ENCODE assay signal across 8 cellular contexts in the genomic region with DNA sequence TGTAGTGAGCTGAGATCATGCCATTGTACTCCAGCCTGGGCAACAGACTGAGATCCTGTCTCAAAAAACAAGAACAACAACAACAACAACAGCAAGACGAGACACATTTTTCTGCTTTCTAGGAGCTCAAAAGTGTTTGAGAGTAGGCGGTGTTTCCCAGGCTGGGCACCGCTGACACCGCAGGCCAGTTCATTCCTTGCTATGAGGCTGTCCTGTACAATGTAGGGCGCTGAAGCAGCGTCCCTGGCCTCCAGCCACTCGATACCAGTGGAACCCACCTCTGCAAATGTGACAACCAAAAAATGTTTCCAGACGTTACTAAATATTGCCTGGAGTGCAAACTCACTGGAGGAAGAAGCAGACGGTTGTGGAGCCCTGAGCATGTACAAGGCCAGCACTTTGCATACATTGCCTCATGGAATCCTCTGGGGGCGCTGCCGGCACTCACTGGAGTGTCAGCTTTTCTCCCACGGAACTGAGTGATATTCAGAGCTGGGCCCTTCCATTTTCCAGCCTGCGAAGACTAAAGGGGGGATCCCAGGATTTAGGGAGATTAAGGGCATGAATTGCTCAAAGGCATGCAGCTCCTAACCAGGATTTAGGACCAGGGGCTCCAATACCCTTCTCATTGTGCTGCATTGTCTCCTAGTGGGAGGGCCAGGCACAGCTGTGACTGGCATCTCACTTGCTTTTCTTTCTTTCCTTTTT. TPM values are rescaled to one million over a fixed set of nuclear protein-coding genes. Genes with fewer than 3 reads are reported as not detected.
DNase-seq lines count a peak whose midpoint lies in the region; ATAC-seq and TF ChIP-seq lines count a peak whose summit lies in the region.

No MANE protein-coding gene starts in this region.

- TF ChIP-seq POLR2A in HCT116 (IDR thresholded peaks at IDR 0.05; ENCODE audit: borderline replicate concordance, extremely low read depth, insufficient read depth, insufficient read length), result no peak
- TF ChIP-seq POLR2A in transverse colon (IDR thresholded peaks at IDR 0.05), result no peak

- H2BK120ac ChIP-seq in neuronal stem cell (ENCODE audit: low read depth, low read length), result no peak overlapping the region

- ATAC-seq in HCT116 (peak; percentile 86), PC-3 (peak; percentile 87)

- H2BK15ac ChIP-seq in neuronal stem cell (ENCODE audit: low read length), result no peak overlapping the region

- in situ Hi-C loops in transverse colon (cut with MboI; ENCODE audit: low pct_ligation_motif_present in 1 of 4, low pct_unique_long_range_greater_than_20kb in 1 of 4, low sequenced_read_pairs in 3 of 4), result no loop called here

- H3K27ac ChIP-seq in BLaER1, result 0 out of 2 replicates have a peak overlapping the region, but pooled peaks have one; percentile 22
- H3K27ac ChIP-seq in HCT116 (ENCODE audit: low read depth, low read length), result peak overlapping the region; percentile 43
- no peak overlapping the region for H3K27ac ChIP-seq in PC-3 (ENCODE audit: low read length)
- peak overlapping the region; percentile 1 for H3K27ac ChIP-seq in neuronal stem cell (replicated peaks; ENCODE audit: low read length)
- H3K27ac ChIP-seq in transverse colon, result peak overlapping the region; percentile 17 to 61 (median 31)

- H3K36me3 ChIP-seq in BLaER1, result no peaks in the 10 kb centered on the region
- H3K36me3 ChIP-seq in HCT116 (ENCODE audit: control insufficient read depth in 1 of 2, insufficient read depth in 2 of 2, low read length in 2 of 2), result no peaks in the 10 kb centered on the region
- no peaks in the 10 kb centered on the region for H3K36me3 ChIP-seq in PC-3 (ENCODE audit: low read depth, low read length)
- no peaks in the 10 kb centered on the region for H3K36me3 ChIP-seq in neuronal stem cell (replicated peaks in 1 of 2; ENCODE audit: control insufficient read depth in 2 of 2, insufficient read depth in 2 of 2, low read length in 2 of 2)
- no peaks in the 10 kb centered on the region for H3K36me3 ChIP-seq in transverse colon

- peak overlapping the region; percentile 25 for H2BK12ac ChIP-seq in neuronal stem cell (ENCODE audit: low read length)

- peak; percentile 38; the same call in 1 of the 2 replicates for TF ChIP-seq RAD21 in HCT116 (IDR thresholded peaks at IDR 0.05; ENCODE audit: low read depth)

- H3K4me2 ChIP-seq in BLaER1 (peak overlapping the region; percentile 50), HCT116 (ENCODE audit: low read length) (peak overlapping the region; percentile 49), PC-3 (ENCODE audit: low read length) (no peak overlapping the region), neuronal stem cell (ENCODE audit: insufficient read depth, low read length, poor library complexity, severe bottlenecking) (no peak overlapping the region)

- no peaks in the 10 kb centered on the region for H3K79me1 ChIP-seq in neuronal stem cell (ENCODE audit: low read depth, low read length)

- POLR2A ChIA-PET in HCT116 (lab: Charles Lee), result interaction anchor here (1.0 to 1.9 kb wide), 5 partner anchors 21 to 33 kb away, joined by 3 to 21 read pairs (median 6); a partner anchor contains a TSS
- POLR2A ChIA-PET in PC-3 (lab: Charles Lee; ENCODE audit: unreplicated experiment), result no interaction called here

- TF ChIP-seq EP300 in transverse colon (IDR thresholded peaks at IDR 0.05; ENCODE audit: low read depth), result no peak

- H2AFZ ChIP-seq in HCT116 (ENCODE audit: low read depth, low read length, poor library complexity, severe bottlenecking), result peak overlapping the region; percentile 82
- no peak overlapping the region for H2AFZ ChIP-seq in PC-3 (ENCODE audit: low read length)
- peak overlapping the region; percentile 77 for H2AFZ ChIP-seq in neuronal stem cell (ENCODE audit: low read length)

- H3K4me3 ChIP-seq in BLaER1 (no peak overlapping the region), HCT116 (replicated peaks in 1 of 2; ENCODE audit: low read depth in 1 of 2, low read length in 2 of 2) (no peak overlapping the region), PC-3 (ENCODE audit: low read length) (no peak overlapping the region), fibroblast of the aortic adventitia (ENCODE audit: low read depth, low read length) (no peak overlapping the region), neuronal stem cell (ENCODE audit: low read length in 2 of 2) (no peak overlapping the region), transverse colon (no peak overlapping the region)

- no peak overlapping the region for H3K18ac ChIP-seq in neuronal stem cell (ENCODE audit: low read length)

- no peak overlapping the region for H4K8ac ChIP-seq in neuronal stem cell (ENCODE audit: low read depth, low read length)

- RAD21 ChIA-PET in HCT116 (lab: Charles Lee; ENCODE audit: low non-redundant PET in 1 of 2, low total read pairs in 2 of 2, uncharacterized antibody in 2 of 2, unreplicated experiment in 2 of 2), result interaction anchor here in 1 of 2 experiments (1.0 kb wide), 1 partner anchor 33 kb away, joined by 5 read pairs; no protein-coding TSS in a partner anchor

- DNase-seq in HCT116 (ENCODE audit: low read depth, low spot score) (peak; percentile 56), PC-3 (peak; percentile 51), fibroblast of the aortic adventitia (ENCODE audit: low read depth) (peak; percentile 66), neuronal stem cell (ENCODE audit: low spot score) (peak; percentile 59), transverse colon (peak; percentile 84), HPDE6-E6E7 (ENCODE audit: extremely low spot score) (no peak)
- peak; percentile 75 to 79 for DNase-seq in activated T-cell treated with anti-CD3 and anti-CD28 coated beads, Interleukin-2, amount 50 U/mL, for 48 hours

- H3K23ac ChIP-seq in neuronal stem cell (ENCODE audit: low read depth, low read length, poor library complexity), result no peak overlapping the region

- no peak overlapping the region for H4K91ac ChIP-seq in neuronal stem cell (ENCODE audit: low read depth, low read length, poor library complexity)

- H3F3A ChIP-seq in PC-3 (ENCODE audit: low read length, unreplicated experiment), result no peaks in the 10 kb centered on the region

- no peak overlapping the region for H2BK5ac ChIP-seq in neuronal stem cell (ENCODE audit: low read length)

- peak; percentile 70 to 92 (median 90) for TF ChIP-seq CTCF in HCT116 (IDR thresholded peaks at IDR 0.05 in 2 of 3, conservative IDR thresholded peaks at IDR 0.05 in 1 of 3; ENCODE audit: borderline replicate concordance in 1 of 3, insufficient read depth in 1 of 3, low read depth in 2 of 3, low read length in 2 of 3)
- TF ChIP-seq CTCF in PC-3 (conservative IDR thresholded peaks at IDR 0.05; ENCODE audit: low read depth, low read length), result peak; percentile 75
- TF ChIP-seq CTCF in fibroblast of the aortic adventitia (IDR thresholded peaks at IDR 0.05; ENCODE audit: insufficient read depth, low read length), result peak; percentile 84
- peak; percentile 68 to 85 (median 81) for TF ChIP-seq CTCF in transverse colon (IDR thresholded peaks at IDR 0.05)

- H3K27me3 ChIP-seq in BLaER1, result no peaks in the 10 kb centered on the region
- H3K27me3 ChIP-seq in HCT116 (ENCODE audit: insufficient read depth, low read length), result no peaks in the 10 kb centered on the region
- no peaks in the 10 kb centered on the region for H3K27me3 ChIP-seq in PC-3 (ENCODE audit: low read length)
- no peaks in the 10 kb centered on the region for H3K27me3 ChIP-seq in neuronal stem cell (ENCODE audit: control insufficient read depth in 3 of 3, insufficient read depth in 3 of 3, low read depth in 1 of 3, low read length in 3 of 3)
- no peaks in the 10 kb centered on the region for H3K27me3 ChIP-seq in transverse colon

- no peaks in the 10 kb centered on the region for H3K9me2 ChIP-seq in HCT116 (ENCODE audit: insufficient read depth)
- H3K9me2 ChIP-seq in PC-3 (replicated peaks; ENCODE audit: low read length), result no peaks in the 10 kb centered on the region

- BruUV-seq in HCT116 (replicated peaks; lab: Mats Ljungman, UMichigan) (no TSS peak), PC-3 (replicated peaks; lab: Mats Ljungman, UMichigan) (no TSS peak)

- peaks cover 26% of the 10 kb centered on the region for H3K4me1 ChIP-seq in BLaER1
- peaks cover 14 to 41% of the 10 kb centered on the region in 2 experiments for H3K4me1 ChIP-seq in HCT116 (ENCODE audit: control insufficient read depth in 1 of 2, insufficient read depth in 2 of 2, low read length in 2 of 2)
- peaks cover 16% of the 10 kb centered on the region for H3K4me1 ChIP-seq in PC-3 (ENCODE audit: insufficient read depth, low read length)
- H3K4me1 ChIP-seq in neuronal stem cell (ENCODE audit: control insufficient read depth in 2 of 2, insufficient read depth in 1 of 2, low read depth in 1 of 2, low read length in 2 of 2), result peaks cover 7 to 12% of the 10 kb centered on the region in 2 donors
- H3K4me1 ChIP-seq in transverse colon, result peaks cover 2 to 11% (median 3%) of the 10 kb centered on the region in 4 donors

- WGBS in neuronal stem cell (ENCODE audit: extremely low coverage in 2 of 2, insufficient read length in 2 of 2, insufficient replicate concordance in 1 of 2), 2 donors, result no CpG with 5 or more reads among the region's 13 CpGs
- 41 to 70% methylated on average over 6 to 13 of the region's 13 CpGs for WGBS in transverse colon (ENCODE audit: low coverage in 1 of 2), 2 donors

- H3K9ac ChIP-seq in BLaER1 (no peak overlapping the region), HCT116 (ENCODE audit: low read length) (no peak overlapping the region), PC-3 (ENCODE audit: low read length) (no peak overlapping the region), neuronal stem cell (ENCODE audit: low read depth, low read length, poor library complexity) (no peak overlapping the region)

- H3K79me2 ChIP-seq in HCT116 (ENCODE audit: insufficient read depth, low read length) (no peaks in the 10 kb centered on the region), PC-3 (ENCODE audit: low read length) (no peaks in the 10 kb centered on the region)

- H4K20me1 ChIP-seq in BLaER1, result no peaks in the 10 kb centered on the region
- H4K20me1 ChIP-seq in HCT116 (ENCODE audit: insufficient read depth), result no peaks in the 10 kb centered on the region
- no peaks in the 10 kb centered on the region for H4K20me1 ChIP-seq in PC-3 (ENCODE audit: low read length)

- CTCF ChIA-PET in HCT116 (lab: Charles Lee), result interaction anchor here (0.7 to 9.0 kb wide), 18 partner anchors 9 to 681 kb away, joined by 3 to 86 read pairs (median 4); a partner anchor contains a TSS
- CTCF ChIA-PET in PC-3 (lab: Charles Lee), result interaction anchor here (0.6 to 1.2 kb wide), 6 partner anchors 21 to 540 kb away, joined by 3 to 8 read pairs (median 4); a partner anchor contains a TSS

- no peak overlapping the region for H2AK5ac ChIP-seq in neuronal stem cell (ENCODE audit: low read depth, low read length)

- no peak overlapping the region for H3K14ac ChIP-seq in neuronal stem cell (ENCODE audit: low read length)

- H3K9me3 ChIP-seq in BLaER1 (no peaks in the 10 kb centered on the region), HCT116 (ENCODE audit: control insufficient read depth in 1 of 2, insufficient read depth in 1 of 2, low read depth in 1 of 2, low read length in 2 of 2) (no peaks in the 10 kb centered on the region), PC-3 (ENCODE audit: low read length) (no peaks in the 10 kb centered on the region), neuronal stem cell (replicated peaks in 1 of 2; ENCODE audit: control insufficient read depth in 2 of 2, insufficient read depth in 1 of 2, low read depth in 1 of 2, low read length in 2 of 2) (no peaks in the 10 kb centered on the region), transverse colon (no peaks in the 10 kb centered on the region)

- intact Hi-C loops in HCT116 (cut with micrococcal nuclease) (loop anchor here (1.0 kb wide), 1 partner anchor 33 kb away; no protein-coding TSS in a partner anchor), PC-3 (cut with micrococcal nuclease) (loop anchor here (5.0 to 10.0 kb wide), 2 partner anchors 36 to 61 kb away; a partner anchor contains a TSS), transverse colon (cut with DNase I; ENCODE audit: low total_unique reads) (no loop called here)

- H3K4ac ChIP-seq in neuronal stem cell (ENCODE audit: low read length), result no peak overlapping the region

RNA-seq across cellular contexts. Expression of a gene that starts 5.8 kb away (rescaled TPM):
- total RNA-seq in HCT116 (2021; ENCODE audit: unreplicated experiment) (42.8 TPM), PC-3 (2014; rRNA removed) (22.1 and 23.2 TPM in 2 replicates), fibroblast of the aortic adventitia (ENCODE audit: low replicate concordance) (24.0 and 27.7 TPM in 2 replicates), transverse colon (10 to 100 TPM; 11.5 to 31.0 (median 25.6) TPM)
- 23.4 and 23.7 TPM in 2 replicates for polyA plus RNA-seq in HCT116 (2012)
- 27.3 TPM for polyA plus RNA-seq in neuronal stem cell (2013, experiment 1 of 2)
- polyA plus RNA-seq in neuronal stem cell (2013, experiment 2 of 2), result 27.0 TPM

RNA-seq across cellular contexts. Expression of a gene that starts 24.1 kb away (rescaled TPM):
- total RNA-seq in HCT116 (2021; ENCODE audit: unreplicated experiment) (608 TPM), PC-3 (2014; rRNA removed) (230 and 240 TPM in 2 replicates), fibroblast of the aortic adventitia (ENCODE audit: low replicate concordance) (259 and 946 TPM in 2 replicates), transverse colon (100 to 1,000 TPM; 262 to 566 (median 339) TPM)
- 588 and 690 TPM in 2 replicates for polyA plus RNA-seq in HCT116 (2012)
- polyA plus RNA-seq in neuronal stem cell (2013, experiment 1 of 2), result 261 TPM
- 254 TPM for polyA plus RNA-seq in neuronal stem cell (2013, experiment 2 of 2)

RNA-seq across cellular contexts. Expression of a gene that starts 36.3 kb away (rescaled TPM):
- total RNA-seq in HCT116 (2021; ENCODE audit: unreplicated experiment), result 80.4 TPM
- 69.1 and 86.9 TPM in 2 replicates for polyA plus RNA-seq in HCT116 (2012)
- total RNA-seq in PC-3 (2014; rRNA removed), result 253 and 320 TPM in 2 replicates
- 39.6 and 108 TPM in 2 replicates for total RNA-seq in fibroblast of the aortic adventitia (ENCODE audit: low replicate concordance)
- 48.7 TPM for polyA plus RNA-seq in neuronal stem cell (2013, experiment 1 of 2)
- 48.2 TPM for polyA plus RNA-seq in neuronal stem cell (2013, experiment 2 of 2)
- 100 to 1,000 TPM in 2 of 4 donors, 10 to 100 TPM in 2; 20.5 to 153 (median 97.8) TPM for total RNA-seq in transverse colon

RNA-seq across cellular contexts. Expression of a gene that starts 39.5 kb away (rescaled TPM):
- total RNA-seq in HCT116 (2021; ENCODE audit: unreplicated experiment), result 0.20 TPM
- not detected in 2 replicates for polyA plus RNA-seq in HCT116 (2012)
- total RNA-seq in PC-3 (2014; rRNA removed), result 0.06 TPM in 1 of 2 replicates, not detected in the other
- 0.27 and 2.0 TPM in 2 replicates for total RNA-seq in fibroblast of the aortic adventitia (ENCODE audit: low replicate concordance)
- polyA plus RNA-seq in neuronal stem cell (2013, experiment 1 of 2), result 13.5 TPM
- polyA plus RNA-seq in neuronal stem cell (2013, experiment 2 of 2), result 13.6 TPM
- 10 to 100 TPM in 1 of 4 donors, 1 to 10 TPM in 3; 1.2 to 10.1 (median 5.2) TPM for total RNA-seq in transverse colon

Comparison
In these comparisons a context has a peak if more than half of its experiments do, and no peak if none do; other contexts are left out.
1. H3K4me2 ChIP-seq: peak in BLaER1 (single experiment) and HCT116 (single experiment); none in PC-3 (single experiment) and neuronal stem cell (single experiment).
2. Peak in every context shown above with its lines, with median percentiles within 50 percentile points of each other: CTCF ChIP-seq.